9 cellular contexts compared by ENCODE assay signal in the genomic region with DNA sequence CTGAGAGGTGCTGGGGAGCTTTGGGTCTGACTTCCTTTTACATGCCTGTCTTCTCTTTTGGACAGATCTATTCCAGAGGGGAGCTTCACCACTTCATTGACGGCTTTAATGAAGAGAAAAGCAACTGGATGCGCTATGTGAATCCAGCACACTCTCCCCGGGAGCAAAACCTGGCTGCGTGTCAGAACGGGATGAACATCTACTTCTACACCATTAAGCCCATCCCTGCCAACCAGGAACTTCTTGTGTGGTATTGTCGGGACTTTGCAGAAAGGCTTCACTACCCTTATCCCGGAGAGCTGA. TPM values are rescaled to one million over a fixed set of nuclear protein-coding genes. Genes with fewer than 3 reads are reported as not detected.
DNase-seq lines count a peak whose midpoint lies in the region; ATAC-seq and TF ChIP-seq lines count a peak whose summit lies in the region.
"Had no signal": no experiment of that assay in that cellular context is flagged by ENCODE, and none has a peak within 500 bp of the region (broad histone marks: within the 10 kb centered on the region; RNA-seq: fewer than 3 reads in every experiment).

No MANE protein-coding gene starts in this region.

- peak overlapping the region; percentile 33 to 64 for H3K27ac ChIP-seq in lung (ENCODE audit: low read depth in 1 of 2, low read length in 1 of 2)

- no TSS peak for BruUV-seq in Caco-2 (replicated peaks; lab: Mats Ljungman, UMichigan)

- no peaks in the 10 kb centered on the region for H3K9me3 Mint-ChIP-seq in stimulated activated naive CD8-positive, alpha-beta T cell treated with anti-CD3 and anti-CD28 coated beads, Interleukin-15, Interleukin-2, amounts not matched to agents 100 ng/mL and 50 ng/mL, for 24 hours
- peaks cover 2% of the 10 kb centered on the region for H3K9me3 Mint-ChIP-seq in activated naive CD8-positive, alpha-beta T cell treated with anti-CD3 and anti-CD28 coated beads for 36 hours
- H3K9me3 Mint-ChIP-seq in Caco-2 (ENCODE audit: unreplicated experiment) = no peaks in the 10 kb centered on the region

- peaks cover 0 to 4% of the 10 kb centered on the region in 2 donors for H3K36me3 ChIP-seq in lung (ENCODE audit: control insufficient read depth in 2 of 2, insufficient read depth in 2 of 2, low read length in 2 of 2)
- H3K36me3 ChIP-seq in Caco-2 (ENCODE audit: control insufficient read depth, insufficient read depth, low read length) = no peaks in the 10 kb centered on the region; the same call in 1 of the 2 replicates

- TF ChIP-seq CTCF in lung (IDR thresholded peaks at IDR 0.05; ENCODE audit: control extremely low read depth, extremely low read depth) (no peak), Caco-2 (IDR thresholded peaks at IDR 0.05; ENCODE audit: insufficient read depth in 1 of 2, low read depth in 1 of 2, low read length in 1 of 2, severe bottlenecking in 1 of 2, unreplicated experiment in 1 of 2) (no peak)

- H3K4me3 Mint-ChIP-seq in stimulated activated naive CD8-positive, alpha-beta T cell treated with anti-CD3 and anti-CD28 coated beads, Interleukin-15, Interleukin-2, amounts not matched to agents 100 ng/mL and 50 ng/mL, for 24 hours = peak overlapping the region; percentile 91
- H3K4me3 Mint-ChIP-seq in activated naive CD8-positive, alpha-beta T cell treated with anti-CD3 and anti-CD28 coated beads for 36 hours = peak overlapping the region; percentile 86
- no peak overlapping the region for H3K4me3 Mint-ChIP-seq in Caco-2 (ENCODE audit: unreplicated experiment)

- peak overlapping the region; percentile 36 for H3K4me3 ChIP-seq in lung
- no peak overlapping the region for H3K4me3 ChIP-seq in Caco-2 (ENCODE audit: low read depth, low read length)

- H3K9me3 ChIP-seq in lung (ENCODE audit: control insufficient read depth in 2 of 2, insufficient read depth in 1 of 2, low read length in 1 of 2) (no peaks in the 10 kb centered on the region), Caco-2 (no peaks in the 10 kb centered on the region)

- ATAC-seq in stimulated activated naive CD8-positive, alpha-beta T cell treated with anti-CD3 and anti-CD28 coated beads, Interleukin-15, Interleukin-2, amounts not matched to agents 100 U/mL and 50 U/mL, for 24 hours = no peak
- ATAC-seq in lung (ENCODE audit: insufficient read depth, low FRiP score) (no peak), GM18873 (IDR thresholded peaks at IDR 0.05; ENCODE audit: low FRiP score, unreplicated experiment) (no peak)

- no peak for DNase-seq in stimulated activated naive CD8-positive, alpha-beta T cell treated with anti-CD3 and anti-CD28 coated beads, Interleukin-15, Interleukin-2, amounts not matched to agents 100 U/mL and 50 U/mL, for 24 hours
- DNase-seq in activated naive CD8-positive, alpha-beta T cell treated with anti-CD3 and anti-CD28 coated beads for 36 hours = no peak
- no peak for DNase-seq in lung (ENCODE audit: low spot score)
- DNase-seq in SW480 (ENCODE audit: low spot score) = no peak
- DNase-seq in NK-92 (lab: John Stamatoyannopoulos, UW; ENCODE audit: unreplicated experiment) = no peak
- no peak for DNase-seq in Caco-2
- DNase-seq: NCI-H2171 treated with DMSO at 0.1 percent for 48 hours had no signal

- WGBS in lung, 2 donors = 49 to 73% methylated on average over 7 of the region's 7 CpGs

- peaks cover 22% of the 10 kb centered on the region for H3K36me3 Mint-ChIP-seq in stimulated activated naive CD8-positive, alpha-beta T cell treated with anti-CD3 and anti-CD28 coated beads, Interleukin-15, Interleukin-2, amounts not matched to agents 100 ng/mL and 50 ng/mL, for 24 hours (ENCODE audit: low read depth)
- peaks cover 23% of the 10 kb centered on the region for H3K36me3 Mint-ChIP-seq in activated naive CD8-positive, alpha-beta T cell treated with anti-CD3 and anti-CD28 coated beads for 36 hours
- H3K36me3 Mint-ChIP-seq in Caco-2 (ENCODE audit: insufficient read depth, unreplicated experiment) = peaks cover 33% of the 10 kb centered on the region

- CTCF ChIA-PET in Caco-2 (lab: Charles Lee) = no interaction called here

- POLR2A ChIA-PET in Caco-2 (lab: Charles Lee) = no interaction called here

- H3K4me1 ChIP-seq in lung (ENCODE audit: control insufficient read depth in 2 of 2, insufficient read depth in 2 of 2, low read length in 2 of 2) (peaks cover 0 to 8% of the 10 kb centered on the region in 2 donors), Caco-2 (0 out of 2 replicates have a peak, but pooled peaks cover 5% of the 10 kb centered on the region)

- intact Hi-C loops in Caco-2 (cut with micrococcal nuclease; ENCODE audit: unreplicated experiment) = no loop called here

- H3K4me1 Mint-ChIP-seq in stimulated activated naive CD8-positive, alpha-beta T cell treated with anti-CD3 and anti-CD28 coated beads, Interleukin-15, Interleukin-2, amounts not matched to agents 100 ng/mL and 50 ng/mL, for 24 hours (ENCODE audit: low read depth) = peaks cover 99% of the 10 kb centered on the region
- peaks cover 83% of the 10 kb centered on the region for H3K4me1 Mint-ChIP-seq in activated naive CD8-positive, alpha-beta T cell treated with anti-CD3 and anti-CD28 coated beads for 36 hours
- peaks cover 15% of the 10 kb centered on the region for H3K4me1 Mint-ChIP-seq in Caco-2 (ENCODE audit: low read depth, unreplicated experiment)

- H3K27me3 Mint-ChIP-seq in stimulated activated naive CD8-positive, alpha-beta T cell treated with anti-CD3 and anti-CD28 coated beads, Interleukin-15, Interleukin-2, amounts not matched to agents 100 ng/mL and 50 ng/mL, for 24 hours = peaks cover 3% of the 10 kb centered on the region
- peaks cover 39% of the 10 kb centered on the region for H3K27me3 Mint-ChIP-seq in activated naive CD8-positive, alpha-beta T cell treated with anti-CD3 and anti-CD28 coated beads for 36 hours
- no peaks in the 10 kb centered on the region for H3K27me3 Mint-ChIP-seq in Caco-2 (ENCODE audit: insufficient read depth, unreplicated experiment)

- H3K27ac Mint-ChIP-seq in stimulated activated naive CD8-positive, alpha-beta T cell treated with anti-CD3 and anti-CD28 coated beads, Interleukin-15, Interleukin-2, amounts not matched to agents 100 ng/mL and 50 ng/mL, for 24 hours = peak overlapping the region; percentile 96
- H3K27ac Mint-ChIP-seq in activated naive CD8-positive, alpha-beta T cell treated with anti-CD3 and anti-CD28 coated beads for 36 hours = peak overlapping the region; percentile 94
- H3K27ac Mint-ChIP-seq in Caco-2 (ENCODE audit: unreplicated experiment) = no peak overlapping the region

- H3K27me3 ChIP-seq in lung (ENCODE audit: control insufficient read depth, insufficient read depth) = peaks cover 3% of the 10 kb centered on the region
- H3K27me3 ChIP-seq in Caco-2 (replicated peaks; ENCODE audit: control insufficient read depth, insufficient read depth, low read length) = no peaks in the 10 kb centered on the region

RNA-seq across cellular contexts. Expression of gene PRDM1, which starts 13.1 kb away (rescaled TPM):
- total RNA-seq in activated naive CD8-positive, alpha-beta T cell treated with anti-CD3 and anti-CD28 coated beads for 36 hours = 10 to 100 TPM; 13.1 to 13.4 TPM
- 10 to 100 TPM in 1 of 2 donors, 1 to 10 TPM in 1; 9.5 to 12.4 TPM for total RNA-seq in lung
- 1 to 10 TPM; 2.3 to 8.1 TPM for polyA plus RNA-seq in lung
- total RNA-seq in Caco-2 (2022) = 10.4 and 11.4 TPM in 2 replicates
